In genomic region chr11:120307476-120307875, GRCh38 we compare ENCODE assay signal across 29 cellular contexts. TPM values are rescaled to one million over a fixed set of nuclear protein-coding genes. Genes with fewer than 3 reads are reported as not detected.
"Had no signal": no experiment of that assay in that cellular context is flagged by ENCODE, and none has a peak within 500 bp of the region (broad histone marks: within the 10 kb centered on the region; RNA-seq: fewer than 3 reads in every experiment).

No MANE protein-coding gene starts in this region.

- ATAC-seq: left cardiac atrium; left lung; lower lobe of right lung; natural killer cell; right lobe of liver; stimulated activated memory B cell treated with anti-CD40 and anti-IgM and Interleukin-4, amounts not matched to agents 10 μg/mL and 1 μg/mL and 100 μg/mL, for 72 hours; stimulated activated naive CD8-positive, alpha-beta T cell treated with anti-CD3 and anti-CD28 coated beads, Interleukin-15, amount 100 ng/mL, for 72 hours had no signal

- DNase-seq: kidney glomerular epithelial cell; left cardiac atrium; left lung; lower lobe of right lung; mammary epithelial cell; mesenchymal stem cell; naive B cell; natural killer cell; nephron progenitor cell; ovary; right lobe of liver; stimulated activated CD4-positive, alpha-beta T cell treated with anti-CD3 and anti-CD28 coated beads, Interleukin-1b, Interleukin-23, amount 100 ng/mL, for 48 hours; stimulated activated CD4-positive, alpha-beta T cell treated with anti-CD3 and anti-CD28 coated beads, Interleukin-2, amount 100 ng/mL, for 48 hours; stimulated activated CD4-positive, alpha-beta T cell treated with anti-CD3 and anti-CD28 coated beads, Interleukin-4, amount 100 ng/mL, for 4 hours; stimulated activated CD8-positive, alpha-beta memory T cell treated with anti-CD3 and anti-CD28 coated beads, Interleukin-4, amount 100 ng/mL, for 48 hours; stimulated activated naive CD4-positive, alpha-beta T cell treated with Interleukin-2 at 50 U/mL for 16 hours; stimulated activated naive CD8-positive, alpha-beta T cell treated with anti-CD3 and anti-CD28 coated beads, Interleukin-15, amount 100 ng/mL, for 72 hours; substantia nigra; uterus had no signal

- FAIRE-seq: keratinocyte had no signal

- H3K27ac Mint-ChIP-seq: mesothelial cell of epicardium; naive B cell; natural killer cell; nephron progenitor cell; neural progenitor cell; progenitor cell of endocrine pancreas; stimulated activated memory B cell treated with anti-CD40 and anti-IgM and Interleukin-4, amounts not matched to agents 10 μg/mL and 1 μg/mL and 100 μg/mL, for 72 hours had no signal

- H3K4me1 Mint-ChIP-seq: natural killer cell; stimulated activated memory B cell treated with anti-CD40 and anti-IgM and Interleukin-4, amounts not matched to agents 10 μg/mL and 1 μg/mL and 100 μg/mL, for 72 hours; stimulated activated naive CD8-positive, alpha-beta T cell treated with anti-CD3 and anti-CD28 coated beads, Interleukin-15, amount 100 ng/mL, for 72 hours had no signal

- H2AFZ ChIP-seq: neural progenitor cell had no signal

- H3K4me2 ChIP-seq: neural progenitor cell, smooth muscle cell had no signal

- H3K27ac ChIP-seq: left lung, lower lobe of right lung, neural progenitor cell, ovary, right atrium auricular region, right lobe of liver, uterus had no signal

- H3K4me3 Mint-ChIP-seq: mesothelial cell of epicardium; natural killer cell; nephron progenitor cell; neural progenitor cell; stimulated activated memory B cell treated with anti-CD40 and anti-IgM and Interleukin-4, amounts not matched to agents 10 μg/mL and 1 μg/mL and 100 μg/mL, for 72 hours; stimulated activated naive CD8-positive, alpha-beta T cell treated with anti-CD3 and anti-CD28 coated beads, Interleukin-15, amount 100 ng/mL, for 72 hours; type B pancreatic cell had no signal

- H3K4me3 ChIP-seq: left lung, lower lobe of right lung, neural progenitor cell, ovary, right atrium auricular region, right lobe of liver, smooth muscle cell, tibial nerve, uterus had no signal

- H3K27me3 ChIP-seq: neural progenitor cell, ovary, right atrium auricular region, right lobe of liver, tibial nerve, uterus had no signal

- H3K9ac ChIP-seq: neural progenitor cell had no signal

- H3K36me3 Mint-ChIP-seq: mesothelial cell of epicardium; naive B cell; natural killer cell; neural progenitor cell; stimulated activated memory B cell treated with anti-CD40 and anti-IgM and Interleukin-4, amounts not matched to agents 10 μg/mL and 1 μg/mL and 100 μg/mL, for 72 hours; type B pancreatic cell had no signal

- H3K9me3 ChIP-seq: left lung, lower lobe of right lung, ovary, right atrium auricular region, right lobe of liver, tibial nerve, uterus had no signal

- H3K4me1 ChIP-seq: tibial nerve, uterus had no signal

- H3K36me3 ChIP-seq: left lung, lower lobe of right lung, neural progenitor cell, ovary, right atrium auricular region, right lobe of liver, tibial nerve, uterus had no signal

- H3K9me3 Mint-ChIP-seq: mesothelial cell of epicardium; naive B cell; natural killer cell; nephron progenitor cell; neural progenitor cell; stimulated activated memory B cell treated with anti-CD40 and anti-IgM and Interleukin-4, amounts not matched to agents 10 μg/mL and 1 μg/mL and 100 μg/mL, for 72 hours; stimulated activated naive CD8-positive, alpha-beta T cell treated with anti-CD3 and anti-CD28 coated beads, Interleukin-15, amount 100 ng/mL, for 72 hours; type B pancreatic cell had no signal

RNA-seq across cellular contexts. Expression of gene TLCD5, which starts 17.6 kb away (rescaled TPM):
- total RNA-seq: mononuclear cell, natural killer cell had no signal
